In genomic region chr17:42240863-42241262, GRCh38 we compare ENCODE assay signal across 14 cellular contexts. TPM values are rescaled to one million over a fixed set of nuclear protein-coding genes. Genes with fewer than 3 reads are reported as not detected.
DNase-seq lines count a peak whose midpoint lies in the region; ATAC-seq, FAIRE-seq and TF ChIP-seq lines count a peak whose summit lies in the region.
"Not testable (repeated sequence)": the region's sequence is repeated elsewhere in the genome, so short reads cannot be mapped to it uniquely, and the experiment has no call there.
"Had no signal": no experiment of that assay in that cellular context is flagged by ENCODE, and none has a peak within 500 bp of the region (broad histone marks: within the 10 kb centered on the region; RNA-seq: fewer than 3 reads in every experiment).

No MANE protein-coding gene starts in this region.

- intact Hi-C loops in CD4-positive, alpha-beta T cell (cut with DNase I, micrococcal nuclease); Panc1 (cut with micrococcal nuclease; ENCODE audit: unreplicated experiment); natural killer cell (cut with micrococcal nuclease): not testable (repeated sequence)
- intact Hi-C loops in HepG2 (cut with micrococcal nuclease; ENCODE audit: unreplicated experiment), result loop anchor here (10.0 kb wide), 1 partner anchor 56 kb away; the partner anchor contains the start of genes HCRT and KCNH4

- TF ChIP-seq EP300 in HepG2 (IDR thresholded peaks at IDR 0.05; ENCODE audit: low read depth in 2 of 2, low read length in 2 of 2); HepG2 (CRISPR knock-in tag; IDR thresholded peaks at IDR 0.05; ENCODE audit: borderline replicate concordance): not testable (repeated sequence)

- H3K36me3 Mint-ChIP-seq in CD4-positive, alpha-beta T cell (ENCODE audit: low read depth); activated T-cell treated with anti-CD3 and anti-CD28 coated beads, Interleukin-2, amount 50 U/mL, for 72 hours (ENCODE audit: insufficient read depth in 2 of 2); brain; natural killer cell: not testable (repeated sequence)

- H3K9me3 Mint-ChIP-seq in CD4-positive, alpha-beta T cell; activated T-cell treated with anti-CD3 and anti-CD28 coated beads, Interleukin-2, amount 50 U/mL, for 72 hours; brain; natural killer cell: not testable (repeated sequence)

- not testable (repeated sequence) for H3K27me3 ChIP-seq in CD4-positive, alpha-beta T cell (ENCODE audit: control insufficient read depth, insufficient read depth, low read length); Panc1 (ENCODE audit: control insufficient read depth, insufficient read depth, low read length); right atrium auricular region; HepG2 (ENCODE audit: control insufficient read depth in 1 of 2, insufficient read depth in 2 of 2, low read length in 2 of 2)

- H4K20me1 ChIP-seq in HepG2 (ENCODE audit: insufficient read depth, low read length), result not testable (repeated sequence)

- CTCF ChIA-PET in CD4-positive, alpha-beta T cell (lab: Charles Lee), result interaction anchor here (0.7 to 1.1 kb wide), 2 partner anchors 19 to 35 kb away, joined by 3 read pairs; no protein-coding TSS in a partner anchor
- CTCF ChIA-PET in Panc1 (lab: Charles Lee), result interaction anchor here (0.5 kb wide), 1 partner anchor 27 kb away, joined by 6 read pairs; no protein-coding TSS in a partner anchor
- CTCF ChIA-PET in HepG2 (lab: Yijun Ruan, JAX; ENCODE audit: low intra/inter-chr PET ratio, low total read pairs), result not testable (repeated sequence)

- H3K79me2 ChIP-seq in HepG2 (ENCODE audit: insufficient read depth, low read length), result peaks cover 12% of the 10 kb centered on the region

- not testable (repeated sequence) for H3K9ac ChIP-seq in HepG2 (ENCODE audit: insufficient read depth, low read depth, low read length)

- peaks cover 55% of the 10 kb centered on the region for H3K4me1 Mint-ChIP-seq in CD4-positive, alpha-beta T cell (ENCODE audit: low read depth)
- H3K4me1 Mint-ChIP-seq in activated T-cell treated with anti-CD3 and anti-CD28 coated beads, Interleukin-2, amount 50 U/mL, for 72 hours (ENCODE audit: low read depth), result peaks cover 51% of the 10 kb centered on the region
- peaks cover 31% of the 10 kb centered on the region for H3K4me1 Mint-ChIP-seq in brain
- H3K4me1 Mint-ChIP-seq in natural killer cell, result peaks cover 13 to 29% of the 10 kb centered on the region in 2 donors

- H3K27ac ChIP-seq in CD4-positive, alpha-beta T cell (ENCODE audit: low read depth, low read length); right atrium auricular region: not testable (repeated sequence)
- H3K27ac ChIP-seq in Panc1 (ENCODE audit: low read length), result peak overlapping the region; percentile 69
- H3K27ac ChIP-seq in HepG2 (ENCODE audit: extremely low read length, insufficient read depth, low read length), result peak overlapping the region; percentile 4

- H3K36me3 ChIP-seq in Panc1 (ENCODE audit: control insufficient read depth, insufficient read depth, low read length); right atrium auricular region; HepG2 (replicated peaks in 1 of 2; ENCODE audit: control insufficient read depth in 1 of 2, insufficient read depth in 2 of 2, low read length in 2 of 2): not testable (repeated sequence)

- POLR2A ChIA-PET in CD4-positive, alpha-beta T cell (lab: Charles Lee), result interaction anchor here (1.0 to 1.7 kb wide), 2 partner anchors 8 to 12 kb away, joined by 3 to 4 read pairs; no protein-coding TSS in a partner anchor
- POLR2A ChIA-PET in Panc1 (lab: Charles Lee); HepG2 (lab: Yijun Ruan, JAX): not testable (repeated sequence)

- not testable (repeated sequence) for DNase-seq in CD4-positive, alpha-beta T cell; Panc1 (ENCODE audit: low read depth, low spot score); activated T-cell treated with anti-CD3 and anti-CD28 coated beads, Interleukin-2, amount 50 U/mL, for 72 hours; HepG2 (ENCODE audit: low spot score); natural killer cell
- DNase-seq in right atrium auricular region (ENCODE audit: low spot score) (peak; percentile 18), ureter (ENCODE audit: low spot score) (peak; percentile 4)

- not testable (repeated sequence) for H3K27me3 Mint-ChIP-seq in CD4-positive, alpha-beta T cell; activated T-cell treated with anti-CD3 and anti-CD28 coated beads, Interleukin-2, amount 50 U/mL, for 72 hours (ENCODE audit: low read depth); brain; natural killer cell (ENCODE audit: low read depth in 2 of 2)

- not testable (repeated sequence) for TF ChIP-seq RAD21 in HepG2 (CRISPR knock-in tag; IDR thresholded peaks at IDR 0.05)

- H3K4me3 Mint-ChIP-seq in CD4-positive, alpha-beta T cell; activated T-cell treated with anti-CD3 and anti-CD28 coated beads, Interleukin-2, amount 50 U/mL, for 72 hours; brain; natural killer cell: not testable (repeated sequence)

- H2AFZ ChIP-seq in HepG2 (ENCODE audit: low read length), result not testable (repeated sequence)

- not testable (repeated sequence) for H3K9me3 ChIP-seq in CD4-positive, alpha-beta T cell (ENCODE audit: control insufficient read depth, low read length); Panc1 (ENCODE audit: control insufficient read depth, insufficient read depth, low read depth, low read length); right atrium auricular region; HepG2 (ENCODE audit: low read length)

- ATAC-seq in CD4-positive, alpha-beta T cell (ENCODE audit: poor library complexity); Panc1; activated T-cell treated with anti-CD3 and anti-CD28 coated beads, Interleukin-2, amount 50 U/mL, for 72 hours (replicated peaks in 1 of 2); HepG2; natural killer cell: not testable (repeated sequence)

- not testable (repeated sequence) for TF ChIP-seq CTCF in CD4-positive, alpha-beta T cell (IDR thresholded peaks at IDR 0.05); Panc1 (IDR thresholded peaks at IDR 0.05); brain (conservative IDR thresholded peaks at IDR 0.05); right atrium auricular region (IDR thresholded peaks at IDR 0.05); HepG2 (CRISPR knock-in tag; IDR thresholded peaks at IDR 0.05); natural killer cell (IDR thresholded peaks at IDR 0.05)

- H3K4me1 ChIP-seq in Panc1 (ENCODE audit: control insufficient read depth, insufficient read depth, low read length), result peaks cover 39% of the 10 kb centered on the region
- not testable (repeated sequence) for H3K4me1 ChIP-seq in right atrium auricular region
- peaks cover 23% of the 10 kb centered on the region for H3K4me1 ChIP-seq in HepG2 (ENCODE audit: insufficient read depth, low read length)

- H3K4me3 ChIP-seq in Panc1 (ENCODE audit: low read depth in 2 of 2, low read length in 2 of 2); right atrium auricular region; HepG2 (replicated peaks in 1 of 3; ENCODE audit: insufficient read depth in 1 of 3, low read depth in 2 of 3, low read length in 3 of 3): not testable (repeated sequence)

- not testable (repeated sequence) for FAIRE-seq in HepG2 (lab: Jason Lieb, UNC)

- H3K4me2 ChIP-seq in HepG2 (ENCODE audit: low read depth, low read length), result not testable (repeated sequence)

- not testable (repeated sequence) for BruUV-seq in Panc1 (replicated peaks; lab: Mats Ljungman, UMichigan); HepG2 (replicated peaks; lab: Mats Ljungman, UMichigan)

- in situ Hi-C loops in Panc1 (cut with HindIII; ENCODE audit: low pct_unique_long_range_greater_than_20kb, low sequenced_read_pairs); HepG2 (cut with HindIII; ENCODE audit: extremely low pct_ligation_motif_present, low pct_unique_long_range_greater_than_20kb): not testable (repeated sequence)

- peak overlapping the region; percentile 60 for H3K27ac Mint-ChIP-seq in CD4-positive, alpha-beta T cell
- H3K27ac Mint-ChIP-seq in activated T-cell treated with anti-CD3 and anti-CD28 coated beads, Interleukin-2, amount 50 U/mL, for 72 hours, result peak overlapping the region; percentile 54
- H3K27ac Mint-ChIP-seq in brain (peak overlapping the region in 3 of 5 experiments; percentile 31 to 59 (median 31)), natural killer cell (peak overlapping the region; percentile 5 to 31)

- 88% methylated on average over 4 of the region's 4 CpGs for WGBS in HepG2 (ENCODE audit: low lambda C conversion rate)

- TF ChIP-seq POLR2A in HepG2 (IDR thresholded peaks at IDR 0.05; ENCODE audit: insufficient read depth in 1 of 2, low read depth in 2 of 2, low read length in 2 of 2), result not testable (repeated sequence)

RNA-seq across cellular contexts. Expression of gene STAT5B, which starts 35.3 kb away (rescaled TPM):
- total RNA-seq in CD4-positive, alpha-beta T cell, result 100 to 1,000 TPM in 1 of 2 experiments, 10 to 100 TPM in 1; 99.4 to 104 TPM
- total RNA-seq in Panc1 (2021; ENCODE audit: unreplicated experiment) (102 TPM), right atrium auricular region (10 to 100 TPM; 31.4 to 49.1 TPM), HepG2 (2016; rRNA removed; fragmentation: Illumina TruSeq; extraction: Trizol) (17.2 and 21.0 TPM in 2 replicates), natural killer cell (100 to 1,000 TPM in 2 of 3 donors, 10 to 100 TPM in 1; 79.9 to 112 (median 103) TPM), ureter (64.0 TPM)
- polyA plus RNA-seq in Panc1 (2012; ENCODE audit: insufficient read length), result 66.5 TPM
- 100 to 1,000 TPM; 252 to 269 TPM for total RNA-seq in activated T-cell treated with anti-CD3 and anti-CD28 coated beads, Interleukin-2, amount 50 U/mL, for 72 hours
- polyA plus RNA-seq in brain (ENCODE audit: insufficient read depth, low read depth, low replicate concordance) (27.0 TPM), HepG2 (2011; rRNA removed) (42.8 and 44.8 TPM in 2 replicates)
- 8.8 and 10.4 TPM in 2 replicates for total RNA-seq in HepG2 (2016; cell fraction: cytosol; rRNA removed; fragmentation: Illumina TruSeq; extraction: Trizol; ENCODE audit: low read depth)
- 14.8 and 23.5 TPM in 2 replicates for total RNA-seq in HepG2 (2016; cell fraction: insoluble cytoplasmic fraction; rRNA removed; fragmentation: Illumina TruSeq; extraction: Trizol)
- total RNA-seq in HepG2 (2016; cell fraction: membrane; rRNA removed; fragmentation: Illumina TruSeq; extraction: Trizol), result 13.7 and 14.6 TPM in 2 replicates
- 21.1 and 22.8 TPM in 2 replicates for total RNA-seq in HepG2 (2016; cell fraction: nucleus; rRNA removed; fragmentation: Illumina TruSeq; extraction: Trizol)
- polyA plus RNA-seq in HepG2 (2011; cell fraction: cytosol; rRNA removed), result 18.5 and 22.6 TPM in 2 replicates
- polyA plus RNA-seq in HepG2 (2011; cell fraction: nucleus; rRNA removed), result 110 and 115 TPM in 2 replicates
- polyA plus RNA-seq in HepG2 (2012), result 27.0 and 34.0 TPM in 2 replicates
- polyA plus RNA-seq in HepG2 (2016; cell fraction: cytosol; fragmentation: Illumina TruSeq; extraction: Trizol; ENCODE audit: low read depth), result 3.0 and 3.2 TPM in 2 replicates
- 13.9 and 18.4 TPM in 2 replicates for polyA plus RNA-seq in HepG2 (2016; cell fraction: insoluble cytoplasmic fraction; fragmentation: Illumina TruSeq; extraction: Trizol; ENCODE audit: low read depth)
- 8.2 and 9.4 TPM in 2 replicates for polyA plus RNA-seq in HepG2 (2016; cell fraction: membrane; fragmentation: Illumina TruSeq; extraction: Trizol; ENCODE audit: low read depth)
- 73.9 and 77.3 TPM in 2 replicates for polyA plus RNA-seq in HepG2 (2016; cell fraction: nucleus; fragmentation: Illumina TruSeq; extraction: Trizol; ENCODE audit: insufficient read depth, low read depth)
- 35.0 and 59.1 TPM in 2 replicates for polyA minus RNA-seq in HepG2 (2011; rRNA and poly(A)+ RNA removed; ENCODE audit: low replicate concordance)
- 14.9 and 16.6 TPM in 2 replicates for polyA minus RNA-seq in HepG2 (2011; cell fraction: cytosol; rRNA and poly(A)+ RNA removed)
- 36.8 and 37.1 TPM in 2 replicates for polyA minus RNA-seq in HepG2 (2011; cell fraction: nucleus; rRNA and poly(A)+ RNA removed)

RNA-seq across cellular contexts. Expression of gene GHDC, which starts 46.6 kb away (rescaled TPM):
- 1 to 10 TPM; 6.8 to 8.3 TPM for total RNA-seq in CD4-positive, alpha-beta T cell
- 21.8 TPM for total RNA-seq in Panc1 (2021; ENCODE audit: unreplicated experiment)
- 30.0 TPM for polyA plus RNA-seq in Panc1 (2012; ENCODE audit: insufficient read length)
- 10 to 100 TPM; 17.3 to 18.8 TPM for total RNA-seq in activated T-cell treated with anti-CD3 and anti-CD28 coated beads, Interleukin-2, amount 50 U/mL, for 72 hours
- polyA plus RNA-seq in brain (ENCODE audit: insufficient read depth, low read depth, low replicate concordance), result 38.9 TPM
- 10 to 100 TPM; 13.1 to 19.3 TPM for total RNA-seq in right atrium auricular region
- 8.8 and 22.5 TPM in 2 replicates for total RNA-seq in HepG2 (2016; rRNA removed; fragmentation: Illumina TruSeq; extraction: Trizol)
- 3.1 and 3.3 TPM in 2 replicates for total RNA-seq in HepG2 (2016; cell fraction: cytosol; rRNA removed; fragmentation: Illumina TruSeq; extraction: Trizol; ENCODE audit: low read depth)
- 8.0 and 22.0 TPM in 2 replicates for total RNA-seq in HepG2 (2016; cell fraction: insoluble cytoplasmic fraction; rRNA removed; fragmentation: Illumina TruSeq; extraction: Trizol)
- total RNA-seq in HepG2 (2016; cell fraction: membrane; rRNA removed; fragmentation: Illumina TruSeq; extraction: Trizol), result 5.2 and 6.2 TPM in 2 replicates
- 22.7 and 27.8 TPM in 2 replicates for total RNA-seq in HepG2 (2016; cell fraction: nucleus; rRNA removed; fragmentation: Illumina TruSeq; extraction: Trizol)
- 15.4 and 25.6 TPM in 2 replicates for polyA plus RNA-seq in HepG2 (2011; rRNA removed)
- polyA plus RNA-seq in HepG2 (2011; cell fraction: cytosol; rRNA removed), result 11.2 and 18.0 TPM in 2 replicates
- 107 and 115 TPM in 2 replicates for polyA plus RNA-seq in HepG2 (2011; cell fraction: nucleus; rRNA removed)
- 15.2 and 19.1 TPM in 2 replicates for polyA plus RNA-seq in HepG2 (2012)
- 2.2 and 2.5 TPM in 2 replicates for polyA plus RNA-seq in HepG2 (2016; cell fraction: cytosol; fragmentation: Illumina TruSeq; extraction: Trizol; ENCODE audit: low read depth)
- 6.0 and 8.7 TPM in 2 replicates for polyA plus RNA-seq in HepG2 (2016; cell fraction: insoluble cytoplasmic fraction; fragmentation: Illumina TruSeq; extraction: Trizol; ENCODE audit: low read depth)
- polyA plus RNA-seq in HepG2 (2016; cell fraction: membrane; fragmentation: Illumina TruSeq; extraction: Trizol; ENCODE audit: low read depth), result 3.6 and 4.1 TPM in 2 replicates
- polyA plus RNA-seq in HepG2 (2016; cell fraction: nucleus; fragmentation: Illumina TruSeq; extraction: Trizol; ENCODE audit: insufficient read depth, low read depth), result 45.8 and 46.8 TPM in 2 replicates
- polyA minus RNA-seq in HepG2 (2011; rRNA and poly(A)+ RNA removed; ENCODE audit: low replicate concordance), result 14.5 and 31.4 TPM in 2 replicates
- 12.0 and 19.4 TPM in 2 replicates for polyA minus RNA-seq in HepG2 (2011; cell fraction: cytosol; rRNA and poly(A)+ RNA removed)
- polyA minus RNA-seq in HepG2 (2011; cell fraction: nucleus; rRNA and poly(A)+ RNA removed), result 12.1 and 14.4 TPM in 2 replicates
- 10 to 100 TPM; 19.5 to 24.6 (median 22.8) TPM for total RNA-seq in natural killer cell
- 26.2 TPM for total RNA-seq in ureter

RNA-seq across cellular contexts. Expression of gene STAT5A, which starts 47.4 kb away (rescaled TPM):
- 100 to 1,000 TPM; 141 to 150 TPM for total RNA-seq in CD4-positive, alpha-beta T cell
- total RNA-seq in Panc1 (2021; ENCODE audit: unreplicated experiment) (26.7 TPM), right atrium auricular region (10 to 100 TPM; 16.9 to 51.2 TPM), HepG2 (2016; rRNA removed; fragmentation: Illumina TruSeq; extraction: Trizol) (4.1 and 4.5 TPM in 2 replicates), natural killer cell (100 to 1,000 TPM; 112 to 135 (median 117) TPM), ureter (37.4 TPM)
- polyA plus RNA-seq in Panc1 (2012; ENCODE audit: insufficient read length), result 37.3 TPM
- 100 to 1,000 TPM; 243 to 264 TPM for total RNA-seq in activated T-cell treated with anti-CD3 and anti-CD28 coated beads, Interleukin-2, amount 50 U/mL, for 72 hours
- polyA plus RNA-seq in brain (ENCODE audit: insufficient read depth, low read depth, low replicate concordance) (8.5 TPM), HepG2 (2011; rRNA removed) (1.2 and 1.4 TPM in 2 replicates)
- 1.5 and 1.6 TPM in 2 replicates for total RNA-seq in HepG2 (2016; cell fraction: cytosol; rRNA removed; fragmentation: Illumina TruSeq; extraction: Trizol; ENCODE audit: low read depth)
- total RNA-seq in HepG2 (2016; cell fraction: insoluble cytoplasmic fraction; rRNA removed; fragmentation: Illumina TruSeq; extraction: Trizol), result 2.4 and 3.2 TPM in 2 replicates
- 3.5 and 3.6 TPM in 2 replicates for total RNA-seq in HepG2 (2016; cell fraction: membrane; rRNA removed; fragmentation: Illumina TruSeq; extraction: Trizol)
- total RNA-seq in HepG2 (2016; cell fraction: nucleus; rRNA removed; fragmentation: Illumina TruSeq; extraction: Trizol), result 3.1 and 4.2 TPM in 2 replicates
- polyA plus RNA-seq in HepG2 (2011; cell fraction: cytosol; rRNA removed), result 1.3 and 1.4 TPM in 2 replicates
- polyA plus RNA-seq in HepG2 (2011; cell fraction: nucleus; rRNA removed), result 3.3 and 3.4 TPM in 2 replicates
- polyA plus RNA-seq in HepG2 (2012), result 3.9 and 7.9 TPM in 2 replicates
- 1.2 and 1.4 TPM in 2 replicates for polyA plus RNA-seq in HepG2 (2016; cell fraction: cytosol; fragmentation: Illumina TruSeq; extraction: Trizol; ENCODE audit: low read depth)
- polyA plus RNA-seq in HepG2 (2016; cell fraction: insoluble cytoplasmic fraction; fragmentation: Illumina TruSeq; extraction: Trizol; ENCODE audit: low read depth), result 2.4 and 3.3 TPM in 2 replicates
- 2.4 and 2.5 TPM in 2 replicates for polyA plus RNA-seq in HepG2 (2016; cell fraction: membrane; fragmentation: Illumina TruSeq; extraction: Trizol; ENCODE audit: low read depth)
- 3.2 and 4.2 TPM in 2 replicates for polyA plus RNA-seq in HepG2 (2016; cell fraction: nucleus; fragmentation: Illumina TruSeq; extraction: Trizol; ENCODE audit: insufficient read depth, low read depth)
- polyA minus RNA-seq in HepG2 (2011; rRNA and poly(A)+ RNA removed; ENCODE audit: low replicate concordance), result 6.3 and 24.5 TPM in 2 replicates
- polyA minus RNA-seq in HepG2 (2011; cell fraction: cytosol; rRNA and poly(A)+ RNA removed), result 1.7 TPM in 2 replicates
- 1.7 and 3.0 TPM in 2 replicates for polyA minus RNA-seq in HepG2 (2011; cell fraction: nucleus; rRNA and poly(A)+ RNA removed)

RNA-seq across cellular contexts. Expression of gene HCRT, which starts 55.6 kb away (rescaled TPM):
- total RNA-seq in CD4-positive, alpha-beta T cell, result not detected
- total RNA-seq in Panc1 (2021; ENCODE audit: unreplicated experiment) (not detected), right atrium auricular region (not detected), HepG2 (2016; rRNA removed; fragmentation: Illumina TruSeq; extraction: Trizol) (not detected in 2 replicates), natural killer cell (not detected), ureter (not detected)
- polyA plus RNA-seq in Panc1 (2012; ENCODE audit: insufficient read length), result not detected
- not detected for total RNA-seq in activated T-cell treated with anti-CD3 and anti-CD28 coated beads, Interleukin-2, amount 50 U/mL, for 72 hours
- polyA plus RNA-seq in brain (ENCODE audit: insufficient read depth, low read depth, low replicate concordance) (not detected), HepG2 (2011; rRNA removed) (not detected in 2 replicates)
- total RNA-seq in HepG2 (2016; cell fraction: cytosol; rRNA removed; fragmentation: Illumina TruSeq; extraction: Trizol; ENCODE audit: low read depth), result not detected in 2 replicates
- total RNA-seq in HepG2 (2016; cell fraction: insoluble cytoplasmic fraction; rRNA removed; fragmentation: Illumina TruSeq; extraction: Trizol), result not detected in 2 replicates
- total RNA-seq in HepG2 (2016; cell fraction: membrane; rRNA removed; fragmentation: Illumina TruSeq; extraction: Trizol), result not detected in 2 replicates
- total RNA-seq in HepG2 (2016; cell fraction: nucleus; rRNA removed; fragmentation: Illumina TruSeq; extraction: Trizol), result not detected in 2 replicates
- not detected in 2 replicates for polyA plus RNA-seq in HepG2 (2011; cell fraction: cytosol; rRNA removed)
- not detected in 2 replicates for polyA plus RNA-seq in HepG2 (2011; cell fraction: nucleus; rRNA removed)
- not detected in 2 replicates for polyA plus RNA-seq in HepG2 (2012)
- 0.36 TPM in 1 of 2 replicates, not detected in the other for polyA plus RNA-seq in HepG2 (2016; cell fraction: cytosol; fragmentation: Illumina TruSeq; extraction: Trizol; ENCODE audit: low read depth)
- polyA plus RNA-seq in HepG2 (2016; cell fraction: insoluble cytoplasmic fraction; fragmentation: Illumina TruSeq; extraction: Trizol; ENCODE audit: low read depth), result not detected in 2 replicates
- polyA plus RNA-seq in HepG2 (2016; cell fraction: membrane; fragmentation: Illumina TruSeq; extraction: Trizol; ENCODE audit: low read depth), result not detected in 2 replicates
- not detected in 2 replicates for polyA plus RNA-seq in HepG2 (2016; cell fraction: nucleus; fragmentation: Illumina TruSeq; extraction: Trizol; ENCODE audit: insufficient read depth, low read depth)
- not detected in 2 replicates for polyA minus RNA-seq in HepG2 (2011; rRNA and poly(A)+ RNA removed; ENCODE audit: low replicate concordance)
- polyA minus RNA-seq in HepG2 (2011; cell fraction: cytosol; rRNA and poly(A)+ RNA removed), result not detected in 2 replicates
- not detected in 2 replicates for polyA minus RNA-seq in HepG2 (2011; cell fraction: nucleus; rRNA and poly(A)+ RNA removed)
- total RNA-seq: A673, Calu3, GM23338, HT-29 had no signal
- polyA plus RNA-seq: AG04450, CD14-positive monocyte, GM23338 had no signal

RNA-seq across cellular contexts. Expression of gene KCNH4, which starts 59.9 kb away (rescaled TPM):
- total RNA-seq in CD4-positive, alpha-beta T cell, result under 1 TPM; 0.17 to 0.25 TPM
- 1.5 TPM for total RNA-seq in Panc1 (2021; ENCODE audit: unreplicated experiment)
- 1.6 TPM for polyA plus RNA-seq in Panc1 (2012; ENCODE audit: insufficient read length)
- under 1 TPM; 0.26 to 0.39 TPM for total RNA-seq in activated T-cell treated with anti-CD3 and anti-CD28 coated beads, Interleukin-2, amount 50 U/mL, for 72 hours
- polyA plus RNA-seq in brain (ENCODE audit: insufficient read depth, low read depth, low replicate concordance), result 0.88 TPM
- total RNA-seq in right atrium auricular region, result under 1 TPM; 0.15 to 0.35 TPM
- 0.09 TPM in 1 of 2 replicates, not detected in the other for total RNA-seq in HepG2 (2016; rRNA removed; fragmentation: Illumina TruSeq; extraction: Trizol)
- 0.09 TPM in 1 of 2 replicates, not detected in the other for total RNA-seq in HepG2 (2016; cell fraction: cytosol; rRNA removed; fragmentation: Illumina TruSeq; extraction: Trizol; ENCODE audit: low read depth)
- 0.06 TPM in 1 of 2 replicates, not detected in the other for total RNA-seq in HepG2 (2016; cell fraction: insoluble cytoplasmic fraction; rRNA removed; fragmentation: Illumina TruSeq; extraction: Trizol)
- total RNA-seq in HepG2 (2016; cell fraction: membrane; rRNA removed; fragmentation: Illumina TruSeq; extraction: Trizol), result 0.06 and 0.10 TPM in 2 replicates
- 0.09 TPM in 1 of 2 replicates, not detected in the other for total RNA-seq in HepG2 (2016; cell fraction: nucleus; rRNA removed; fragmentation: Illumina TruSeq; extraction: Trizol)
- polyA plus RNA-seq in HepG2 (2011; rRNA removed), result 0.01 and 0.04 TPM in 2 replicates
- polyA plus RNA-seq in HepG2 (2011; cell fraction: cytosol; rRNA removed), result 0.03 and 0.04 TPM in 2 replicates
- polyA plus RNA-seq in HepG2 (2011; cell fraction: nucleus; rRNA removed), result 0.19 and 0.34 TPM in 2 replicates
- 0.03 TPM in 1 of 2 replicates, not detected in the other for polyA plus RNA-seq in HepG2 (2012)
- 0.18 and 0.19 TPM in 2 replicates for polyA plus RNA-seq in HepG2 (2016; cell fraction: cytosol; fragmentation: Illumina TruSeq; extraction: Trizol; ENCODE audit: low read depth)
- 0.08 TPM in 2 replicates for polyA plus RNA-seq in HepG2 (2016; cell fraction: insoluble cytoplasmic fraction; fragmentation: Illumina TruSeq; extraction: Trizol; ENCODE audit: low read depth)
- 0.15 and 0.30 TPM in 2 replicates for polyA plus RNA-seq in HepG2 (2016; cell fraction: membrane; fragmentation: Illumina TruSeq; extraction: Trizol; ENCODE audit: low read depth)
- polyA plus RNA-seq in HepG2 (2016; cell fraction: nucleus; fragmentation: Illumina TruSeq; extraction: Trizol; ENCODE audit: insufficient read depth, low read depth), result 0.19 and 0.20 TPM in 2 replicates
- 0.24 TPM in 1 of 2 replicates, not detected in the other for polyA minus RNA-seq in HepG2 (2011; rRNA and poly(A)+ RNA removed; ENCODE audit: low replicate concordance)
- polyA minus RNA-seq in HepG2 (2011; cell fraction: cytosol; rRNA and poly(A)+ RNA removed), result not detected in 2 replicates
- not detected in 2 replicates for polyA minus RNA-seq in HepG2 (2011; cell fraction: nucleus; rRNA and poly(A)+ RNA removed)
- total RNA-seq in natural killer cell, result under 1 TPM; 0.12 to 0.27 (median 0.20) TPM
- 0.99 TPM for total RNA-seq in ureter
- total RNA-seq: Calu3, HT-29 had no signal
- polyA plus RNA-seq: CD14-positive monocyte had no signal
